In genomic region chr21:37267269-37268185, GRCh38 we compare ENCODE assay signal across 8 cellular contexts. TPM values are rescaled to one million over a fixed set of nuclear protein-coding genes. Genes with fewer than 3 reads are reported as not detected.
A peak's percentile ranks its signal among the peaks of the same experiment; 100 is the strongest.
DNase-seq lines count a peak whose midpoint lies in the region; ATAC-seq and TF ChIP-seq lines count a peak whose summit lies in the region.

Gene VPS26C, minus strand, starts transcription at chr21:37267334. Its CDS starts 40 bp downstream, at chr21:37267294.

- DNase-seq in CD8-positive, alpha-beta T cell, result peak; percentile 96 to 98 (median 97)
- DNase-seq in HS-5 (ENCODE audit: low read depth), result peak; percentile 97
- peak; percentile 99 for DNase-seq in NK-92 treated with Interleukin-12 subunit alpha and Interleukin-12 subunit beta, amount 100 ng/mL, for 24 hours (lab: John Stamatoyannopoulos, UW)
- DNase-seq in activated CD8-positive, alpha-beta memory T cell treated with anti-CD3 and anti-CD28 coated beads for 24 hours, result peak; percentile 98
- DNase-seq in effector CD8-positive, alpha-beta T cell (lab: John Stamatoyannopoulos, UW), result peak; percentile 96
- peak; percentile 99 for DNase-seq in lung (ENCODE audit: low spot score)
- peak; percentile 92 to 96 (median 95) for DNase-seq in stimulated activated CD4-positive, alpha-beta T cell treated with anti-CD3 and anti-CD28 coated beads, TNF-alpha, amount 100 ng/mL, for 4 hours (ENCODE audit: low read depth in 3 of 3)

- peaks cover 20% of the 10 kb centered on the region for H3K4me1 ChIP-seq in CD8-positive, alpha-beta T cell (ENCODE audit: insufficient read depth, low read length)
- H3K4me1 ChIP-seq in lung (ENCODE audit: control insufficient read depth in 2 of 2, insufficient read depth in 2 of 2, low read length in 2 of 2), result peaks cover 7 to 8% of the 10 kb centered on the region in 2 donors

- H3K36me3 ChIP-seq in CD8-positive, alpha-beta T cell (ENCODE audit: insufficient read depth, low read length), result no peaks in the 10 kb centered on the region
- H3K36me3 ChIP-seq in lung (ENCODE audit: control insufficient read depth in 2 of 2, insufficient read depth in 2 of 2, low read length in 2 of 2), result no peaks in the 10 kb centered on the region

- no peaks in the 10 kb centered on the region for H3K9me3 ChIP-seq in CD8-positive, alpha-beta T cell (ENCODE audit: low read length)
- H3K9me3 ChIP-seq in lung (ENCODE audit: control insufficient read depth in 2 of 2, insufficient read depth in 1 of 2, low read length in 1 of 2), result no peaks in the 10 kb centered on the region

- H3K9me3 Mint-ChIP-seq in CD8-positive, alpha-beta T cell, result no peaks in the 10 kb centered on the region

- H3K27me3 ChIP-seq in CD8-positive, alpha-beta T cell (ENCODE audit: insufficient read depth, low read length), result no peaks in the 10 kb centered on the region
- H3K27me3 ChIP-seq in lung (ENCODE audit: control insufficient read depth, insufficient read depth), result no peaks in the 10 kb centered on the region

- 0% methylated on average over 85 to 86 of the region's 86 CpGs for WGBS in lung, 2 donors

- peak within 1 kb of the TSS; percentile 97 for H3K4me3 ChIP-seq in CD8-positive, alpha-beta T cell (ENCODE audit: low read depth, low read length)
- H3K4me3 ChIP-seq in lung, result peak within 1 kb of the TSS; percentile 99

- H3K27ac ChIP-seq in CD8-positive, alpha-beta T cell (ENCODE audit: low read depth, low read length), result peak within 1 kb of the TSS; percentile 100
- peak within 1 kb of the TSS; percentile 98 for H3K27ac ChIP-seq in lung (ENCODE audit: low read depth in 1 of 2, low read length in 1 of 2)

- CTCF ChIA-PET in CD8-positive, alpha-beta T cell (lab: Charles Lee), result interaction anchor here (1.0 to 1.8 kb wide), 3 partner anchors 44 to 99 kb away, joined by 3 to 6 read pairs (median 3); no protein-coding TSS in a partner anchor

- intact Hi-C loops in CD8-positive, alpha-beta T cell (cut with DNase I, micrococcal nuclease), result loop anchor here (1.0 to 5.0 kb wide), 7 partner anchors 9 to 297 kb away; partner anchors contain the start of genes DYRK1A (in 2 of the 2), PIGP (in 2 of the 2) and TTC3 (in 2 of the 2)

- POLR2A ChIA-PET in CD8-positive, alpha-beta T cell (lab: Charles Lee), result interaction anchor here (0.6 to 3.0 kb wide), 14 partner anchors 10 to 296 kb away, joined by 3 to 29 read pairs (median 3); partner anchors contain the start of gene DYRK1A

- peaks cover 11% of the 10 kb centered on the region for H3K36me3 Mint-ChIP-seq in CD8-positive, alpha-beta T cell

- no peak for TF ChIP-seq CTCF in CD8-positive, alpha-beta T cell (IDR thresholded peaks at IDR 0.05)
- TF ChIP-seq CTCF in lung (IDR thresholded peaks at IDR 0.05; ENCODE audit: control extremely low read depth, extremely low read depth), result no peak

- peaks cover 49% of the 10 kb centered on the region for H3K4me1 Mint-ChIP-seq in CD8-positive, alpha-beta T cell (ENCODE audit: low read depth)

- no peaks in the 10 kb centered on the region for H3K27me3 Mint-ChIP-seq in CD8-positive, alpha-beta T cell (ENCODE audit: low read depth)

- peak; percentile 84 for ATAC-seq in CD8-positive, alpha-beta T cell
- ATAC-seq in GM19468 (IDR thresholded peaks at IDR 0.05; ENCODE audit: extremely low read depth, unreplicated experiment) (peak; percentile 95), lung (ENCODE audit: insufficient read depth, low FRiP score) (peak; percentile 96)

- peak within 1 kb of the TSS; percentile 98 for H3K27ac Mint-ChIP-seq in CD8-positive, alpha-beta T cell

- peak within 1 kb of the TSS; percentile 96 for H3K4me3 Mint-ChIP-seq in CD8-positive, alpha-beta T cell

RNA-seq across cellular contexts. Expression of gene VPS26C, which starts in this region (rescaled TPM):
- 10 to 100 TPM; 37.4 to 39.4 TPM for total RNA-seq in CD8-positive, alpha-beta T cell
- total RNA-seq in lung, result 10 to 100 TPM; 46.4 to 61.1 TPM
- 10 to 100 TPM; 19.8 to 39.3 TPM for polyA plus RNA-seq in lung

Comparison
In these comparisons a context has a peak if more than half of its experiments do, and no peak if none do; other contexts are left out.
1. Peak in every context shown above with its lines: DNase-seq, ATAC-seq, H3K4me3 ChIP-seq and H3K27ac ChIP-seq.